ENCODE assay signal across 19 cellular contexts in genomic region chr12:95492462-95492861, GRCh38. TPM values are rescaled to one million over a fixed set of nuclear protein-coding genes. Genes with fewer than 3 reads are reported as not detected.
DNase-seq lines count a peak whose midpoint lies in the region; ATAC-seq, FAIRE-seq and TF ChIP-seq lines count a peak whose summit lies in the region.
"Had no signal": no experiment of that assay in that cellular context is flagged by ENCODE, and none has a peak within 500 bp of the region (broad histone marks: within the 10 kb centered on the region; RNA-seq: fewer than 3 reads in every experiment).

No MANE protein-coding gene starts in this region.

- H3K4me3 ChIP-seq in HEK293 (ENCODE audit: low read depth, low read length) = no peak overlapping the region
- H3K4me3 ChIP-seq: GM23248 had no signal

- H3K27ac Mint-ChIP-seq in WTC11 = no peak overlapping the region
- H3K27ac Mint-ChIP-seq in activated T-helper 2 cell treated with anti-CD3 and anti-CD28 coated beads, Interferon-gamma antibody, Interleukin-2, Interleukin-4, amounts not matched to agents 10 μg/mL and 5 μg/mL and 100 μg/mL, durations not matched to agents 14 hours and 24 hours and 36 hours = no peak overlapping the region

- H3K27ac ChIP-seq in HEK293 (ENCODE audit: extremely low read depth, low read depth, low read length) = no peak overlapping the region
- H3K27ac ChIP-seq: GM23248 had no signal

- no peaks in the 10 kb centered on the region for H3K4me1 ChIP-seq in HEK293 (ENCODE audit: control insufficient read depth, insufficient read depth, low read length)

- H3K36me3 Mint-ChIP-seq in WTC11 = peaks cover 48% of the 10 kb centered on the region
- peaks cover 62% of the 10 kb centered on the region for H3K36me3 Mint-ChIP-seq in activated T-helper 2 cell treated with anti-CD3 and anti-CD28 coated beads, Interferon-gamma antibody, Interleukin-2, Interleukin-4, amounts not matched to agents 10 μg/mL and 5 μg/mL and 100 μg/mL, durations not matched to agents 14 hours and 24 hours and 36 hours (ENCODE audit: low read depth)

- H3K9me3 ChIP-seq in HEK293 (ENCODE audit: control insufficient read depth, insufficient read depth, low read depth, low read length) = no peaks in the 10 kb centered on the region

- no peak for TF ChIP-seq CTCF in HEK293 (tag by site-specific recombination; IDR thresholded peaks at IDR 0.05)
- no peak for TF ChIP-seq CTCF in WTC11 (IDR thresholded peaks at IDR 0.05)

- 0 out of 2 replicates have a peak, but pooled peaks cover 4% of the 10 kb centered on the region for H3K9me3 Mint-ChIP-seq in WTC11
- H3K9me3 Mint-ChIP-seq in activated T-helper 2 cell treated with anti-CD3 and anti-CD28 coated beads, Interferon-gamma antibody, Interleukin-2, Interleukin-4, amounts not matched to agents 10 μg/mL and 5 μg/mL and 100 μg/mL, durations not matched to agents 14 hours and 24 hours and 36 hours = no peaks in the 10 kb centered on the region
- H3K9me3 Mint-ChIP-seq: CD4-positive, alpha-beta memory T cell had no signal

- no peak overlapping the region for H3K4me3 Mint-ChIP-seq in WTC11
- no peak overlapping the region for H3K4me3 Mint-ChIP-seq in activated T-helper 2 cell treated with anti-CD3 and anti-CD28 coated beads, Interferon-gamma antibody, Interleukin-2, Interleukin-4, amounts not matched to agents 10 μg/mL and 5 μg/mL and 100 μg/mL, durations not matched to agents 14 hours and 24 hours and 36 hours (ENCODE audit: low read depth)
- H3K4me3 Mint-ChIP-seq: CD4-positive, alpha-beta memory T cell had no signal

- FAIRE-seq in GM12891 (lab: Jason Lieb, UNC) = peak; percentile 13
- FAIRE-seq: GM12892, H1 had no signal

- H3K36me3 ChIP-seq in HEK293 (ENCODE audit: control insufficient read depth in 2 of 2, insufficient read depth in 1 of 2, low read length in 2 of 2) = peaks cover 76 to 90% of the 10 kb centered on the region in 2 experiments

- CTCF ChIA-PET in HEK293 (lab: Yijun Ruan, JAX) = no interaction called here
- CTCF ChIA-PET in WTC11 (lab: Charles Lee) = interaction anchor here (1.1 kb wide), 1 partner anchor 42 kb away, joined by 5 read pairs; no protein-coding TSS in a partner anchor

- POLR2A ChIA-PET in HEK293 (lab: Yijun Ruan, JAX) = no interaction called here
- POLR2A ChIA-PET in WTC11 (lab: Charles Lee) = no interaction called here

- DNase-seq in GM12891 (ENCODE audit: insufficient read length, low spot score) = no peak
- DNase-seq in WTC11 (ENCODE audit: low spot score) = no peak
- no peak for DNase-seq in kidney tubule cell (ENCODE audit: low spot score)
- DNase-seq in activated T-helper 2 cell treated with anti-CD3 and anti-CD28 coated beads, Interferon-gamma antibody, Interleukin-2, Interleukin-4, amounts not matched to agents 10 μg/mL and 5 μg/mL and 100 μg/mL, durations not matched to agents 14 hours and 24 hours and 36 hours (ENCODE audit: low spot score) = no peak
- DNase-seq: C1 segment of cervical spinal cord; Calu3; CD4-positive, alpha-beta memory T cell; COR-L47; DMS53; DMS79 treated with DMSO at 0.1 percent for 48 hours; GF-D8; GM23248; H7; HCEC 1CT had no signal

- no peak for TF ChIP-seq POLR2A in GM12891 (IDR thresholded peaks at IDR 0.05; ENCODE audit: low read depth, low read length)

- ATAC-seq in WTC11 (no peak), GM21529 (IDR thresholded peaks at IDR 0.05; ENCODE audit: unreplicated experiment) (no peak)

- intact Hi-C loops in activated T-helper 2 cell treated with anti-CD3 and anti-CD28 coated beads, Interferon-gamma antibody, Interleukin-2, Interleukin-4, amounts not matched to agents 10 μg/mL and 5 μg/mL and 100 μg/mL, durations not matched to agents 14 hours and 24 hours and 36 hours (cut with micrococcal nuclease) = no loop called here

- H3K27me3 Mint-ChIP-seq in WTC11 (ENCODE audit: low read depth) = no peaks in the 10 kb centered on the region
- H3K27me3 Mint-ChIP-seq in activated T-helper 2 cell treated with anti-CD3 and anti-CD28 coated beads, Interferon-gamma antibody, Interleukin-2, Interleukin-4, amounts not matched to agents 10 μg/mL and 5 μg/mL and 100 μg/mL, durations not matched to agents 14 hours and 24 hours and 36 hours (ENCODE audit: low read depth) = no peaks in the 10 kb centered on the region
- H3K27me3 Mint-ChIP-seq: CD4-positive, alpha-beta memory T cell had no signal

- no peaks in the 10 kb centered on the region for H3K4me1 Mint-ChIP-seq in WTC11
- peaks cover 6% of the 10 kb centered on the region for H3K4me1 Mint-ChIP-seq in activated T-helper 2 cell treated with anti-CD3 and anti-CD28 coated beads, Interferon-gamma antibody, Interleukin-2, Interleukin-4, amounts not matched to agents 10 μg/mL and 5 μg/mL and 100 μg/mL, durations not matched to agents 14 hours and 24 hours and 36 hours (ENCODE audit: low read depth)

TF ChIP-seq in GM12891, 5 proteins besides CTCF, POLR2A, EP300 and RAD21:
- TF ChIP-seq TAF1 (IDR thresholded peaks at IDR 0.05; ENCODE audit: low read depth, low read length) = no peak
- TF ChIP-seq POU2F2 (IDR thresholded peaks at IDR 0.05; ENCODE audit: low read depth, low read length) = no peak
- TF ChIP-seq POLR2AphosphoS5 (IDR thresholded peaks at IDR 0.05; ENCODE audit: low read depth, low read length) = no peak
- TF ChIP-seq SPI1 (IDR thresholded peaks at IDR 0.05; ENCODE audit: low read depth, low read length) = no peak
- TF ChIP-seq PAX5 (IDR thresholded peaks at IDR 0.05; ENCODE audit: insufficient read depth, low read length, severe bottlenecking) = no peak

TF ChIP-seq in HEK293, 187 proteins besides CTCF, POLR2A, EP300 and RAD21:
- TF ChIP-seq ZNF37A (tag by site-specific recombination; IDR thresholded peaks at IDR 0.05) (no peak), ZNF2 (tag by site-specific recombination; IDR thresholded peaks at IDR 0.05) (no peak), ZNF449 (tag by site-specific recombination; IDR thresholded peaks at IDR 0.05) (peak; percentile 37; the same call in 1 of the 2 replicates), ZNF48 (tag by site-specific recombination; IDR thresholded peaks at IDR 0.05) (no peak)

TF ChIP-seq in WTC11, 78 proteins besides CTCF, POLR2A, EP300 and RAD21:
- no peak for TF ChIP-seq ZNF219 (CRISPR knock-in tag; IDR thresholded peaks at IDR 0.05; ENCODE audit: borderline replicate concordance)
- 0 out of 2 replicates have a peak, but pooled peaks have one; percentile 16 for TF ChIP-seq HMGA2 (CRISPR knock-in tag; IDR thresholded peaks at IDR 0.05)
- TF ChIP-seq ZNF425 (CRISPR knock-in tag; conservative IDR thresholded peaks at IDR 0.05) = no peak
- TF ChIP-seq ZNF281 (CRISPR knock-in tag; IDR thresholded peaks at IDR 0.05) = no peak

RNA-seq across cellular contexts. Expression of gene METAP2, which starts 18.5 kb away (rescaled TPM):
- 80.5 TPM for polyA plus RNA-seq in GM12891 (2012; ENCODE audit: low read depth, missing spikeins)
- total RNA-seq in WTC11 (2021) = 107 to 112 TPM (median 108 TPM) in 3 replicates
- 111 and 113 TPM in 2 replicates for total RNA-seq in activated T-helper 2 cell treated with anti-CD3 and anti-CD28 coated beads, Interferon-gamma antibody, Interleukin-2, Interleukin-4, amounts not matched to agents 10 μg/mL and 5 μg/mL and 100 μg/mL, durations not matched to agents 14 hours and 24 hours and 36 hours

RNA-seq across cellular contexts. Expression of gene USP44, which starts 58.8 kb away (rescaled TPM):
- polyA plus RNA-seq in GM12891 (2012; ENCODE audit: low read depth, missing spikeins) = 0.31 TPM
- total RNA-seq in WTC11 (2021) = 93.4 to 120 TPM (median 116 TPM) in 3 replicates
- total RNA-seq in activated T-helper 2 cell treated with anti-CD3 and anti-CD28 coated beads, Interferon-gamma antibody, Interleukin-2, Interleukin-4, amounts not matched to agents 10 μg/mL and 5 μg/mL and 100 μg/mL, durations not matched to agents 14 hours and 24 hours and 36 hours = 4.3 and 5.7 TPM in 2 replicates
- total RNA-seq: A172 had no signal

Comparison
In these comparisons a context has a peak if more than half of its experiments do, and no peak if none do; other contexts are left out.
1. RNA of gene USP44, which starts 58.8 kb away (total RNA-seq): 93.4 to 120 TPM in WTC11; 4.3 to 5.7 TPM in activated T-helper 2 cell treated with anti-CD3 and anti-CD28 coated beads, Interferon-gamma antibody, Interleukin-2, Interleukin-4, amounts not matched to agents 10 μg/mL and 5 μg/mL and 100 μg/mL, durations not matched to agents 14 hours and 24 hours and 36 hours; every median in the first group is over 10 times any median in the second.